Comparison of ENCODE assay signal across 8 cellular contexts in genomic region chr5:96963267-96963666, GRCh38. TPM values are rescaled to one million over a fixed set of nuclear protein-coding genes. Genes with fewer than 3 reads are reported as not detected.
A peak's percentile ranks its signal among the peaks of the same experiment; 100 is the strongest.
DNase-seq lines count a peak whose midpoint lies in the region; ATAC-seq and TF ChIP-seq lines count a peak whose summit lies in the region.
"Had no signal": no experiment of that assay in that cellular context is flagged by ENCODE, and none has a peak within 500 bp of the region (broad histone marks: within the 10 kb centered on the region; RNA-seq: fewer than 3 reads in every experiment).

No MANE protein-coding gene starts in this region.

- no peaks in the 10 kb centered on the region for H3K27me3 ChIP-seq in H9 (ENCODE audit: insufficient read depth, low read length)
- H3K27me3 ChIP-seq: ovary had no signal

- H3K4me1 Mint-ChIP-seq in natural killer cell, result peaks cover 61 to 70% of the 10 kb centered on the region in 2 donors
- peaks cover 9 to 12% of the 10 kb centered on the region in 2 experiments for H3K4me1 Mint-ChIP-seq in H9

- H3K79me1 ChIP-seq in H9 (ENCODE audit: insufficient read depth, low read depth, low read length, poor library complexity, severe bottlenecking), result no peaks in the 10 kb centered on the region

- H3K9me3 ChIP-seq in H9 (ENCODE audit: control insufficient read depth, low read depth, low read length), result no peaks in the 10 kb centered on the region
- H3K9me3 ChIP-seq: ovary had no signal

- no peak overlapping the region for H2BK120ac ChIP-seq in H9 (ENCODE audit: low read depth, low read length, poor library complexity, severe bottlenecking)

- no peak overlapping the region for H2BK5ac ChIP-seq in H9 (ENCODE audit: insufficient read length, low read length)

- no peak overlapping the region for H2BK12ac ChIP-seq in H9 (ENCODE audit: insufficient read length, low read depth, low read length)

- peak; percentile 71 for ATAC-seq in GM18511 (IDR thresholded peaks at IDR 0.05; ENCODE audit: unreplicated experiment)
- ATAC-seq in HG02588 (IDR thresholded peaks at IDR 0.05; ENCODE audit: unreplicated experiment), result peak; percentile 36
- peak; percentile 69 to 77 (median 70) for ATAC-seq in natural killer cell

- peak; percentile 87 for DNase-seq in OCI-M1 (lab: John Stamatoyannopoulos, UW)
- DNase-seq in dermis blood vessel endothelial cell, result peak; percentile 92
- DNase-seq in natural killer cell, result no peak
- DNase-seq in H9, result no peak
- no peak for DNase-seq in retina

- H4K5ac ChIP-seq in H9 (ENCODE audit: insufficient read length, low read depth, low read length), result no peak overlapping the region

- no peak overlapping the region for H2BK20ac ChIP-seq in H9 (ENCODE audit: low read depth, low read length, poor library complexity, severe bottlenecking)

- H3K4me2 ChIP-seq in H9 (ENCODE audit: insufficient read depth, insufficient read length, low read length), result no peak overlapping the region

- H4K8ac ChIP-seq in H9 (replicated peaks; ENCODE audit: insufficient read length, low read depth, low read length), result no peak overlapping the region

- H3K9ac ChIP-seq in H9 (ENCODE audit: extremely low read depth, insufficient read length, low read length), result no peak overlapping the region

- H3K14ac ChIP-seq in H9 (ENCODE audit: insufficient read depth, low read length), result no peak overlapping the region

- no peak overlapping the region for H2AFZ ChIP-seq in H9 (ENCODE audit: low read length)

- H3K23me2 ChIP-seq in H9 (ENCODE audit: insufficient read length, low read depth, low read length, poor library complexity, severe bottlenecking), result no peaks in the 10 kb centered on the region

- H3K4me1 ChIP-seq in H9 (ENCODE audit: insufficient read depth, low read length), result no peaks in the 10 kb centered on the region

- WGBS in H9 (ENCODE audit: extremely low coverage, insufficient read length, low lambda C conversion rate), result no CpG with 5 or more reads among the region's 3 CpGs

- H3K4me3 Mint-ChIP-seq in natural killer cell, result peak overlapping the region; percentile 76
- no peak overlapping the region for H3K4me3 Mint-ChIP-seq in H9

- no peak overlapping the region for H3K27ac ChIP-seq in H9 (ENCODE audit: insufficient read length, low read depth, low read length)
- H3K27ac ChIP-seq: ovary had no signal

- no peak overlapping the region for H2BK15ac ChIP-seq in H9 (ENCODE audit: low read depth, low read length)

- H3K36me3 Mint-ChIP-seq in natural killer cell (no peaks in the 10 kb centered on the region), H9 (ENCODE audit: insufficient read depth in 1 of 3, low read depth in 3 of 3) (no peaks in the 10 kb centered on the region)

- H3K27me3 Mint-ChIP-seq in natural killer cell (ENCODE audit: low read depth in 2 of 2) (no peaks in the 10 kb centered on the region), H9 (ENCODE audit: low read depth) (no peaks in the 10 kb centered on the region)

- no peak overlapping the region for H3K56ac ChIP-seq in H9 (ENCODE audit: insufficient read length, low read depth, low read length)

- no peaks in the 10 kb centered on the region for H3K79me2 ChIP-seq in H9 (ENCODE audit: insufficient read depth, low read length)

- no peak overlapping the region for H2AK5ac ChIP-seq in H9 (ENCODE audit: insufficient read length, low read length)

- no peaks in the 10 kb centered on the region for H4K20me1 ChIP-seq in H9 (ENCODE audit: control insufficient read depth, insufficient read depth, insufficient read length)

- H3T11ph ChIP-seq in H9 (ENCODE audit: low read length), result no peak overlapping the region

- H3K27ac Mint-ChIP-seq in natural killer cell (peak overlapping the region; percentile 85 to 94), H9 (no peak overlapping the region)

- H3K9me3 Mint-ChIP-seq in natural killer cell (no peaks in the 10 kb centered on the region), H9 (no peaks in the 10 kb centered on the region; a peak in 1 of 5 replicates)

- H4K91ac ChIP-seq in H9 (ENCODE audit: insufficient read length, low read depth, low read length), result no peak overlapping the region

- H3K23ac ChIP-seq in H9 (ENCODE audit: insufficient read length, low read depth, low read length), result no peak overlapping the region

- no peak overlapping the region for H3K18ac ChIP-seq in H9 (ENCODE audit: insufficient read length, low read depth, low read length)

- H3K4ac ChIP-seq in H9 (ENCODE audit: low read depth, low read length), result no peak overlapping the region

- no peak for TF ChIP-seq CTCF in natural killer cell (IDR thresholded peaks at IDR 0.05)
- TF ChIP-seq CTCF in H9 (conservative IDR thresholded peaks at IDR 0.05), result no peak

- intact Hi-C loops in natural killer cell (cut with micrococcal nuclease), result loop anchor here (2.0 kb wide), 2 partner anchors 28 to 78 kb away; no protein-coding TSS in a partner anchor

RNA-seq across cellular contexts. Expression of gene LNPEP, which starts 27.4 kb away (rescaled TPM):
- 48.3 and 57.9 TPM in 2 replicates for total RNA-seq in dermis blood vessel endothelial cell
- 100 to 1,000 TPM; 126 to 162 (median 135) TPM for total RNA-seq in natural killer cell
- 3.6 and 4.1 TPM in 2 replicates for total RNA-seq in H9 (2021)

Comparison
In these comparisons a context has a peak if more than half of its experiments do, and no peak if none do; other contexts are left out.
1. DNase-seq: peak in OCI-M1 (single experiment) and dermis blood vessel endothelial cell (single experiment); none in natural killer cell (single experiment), H9 (single experiment) and retina (single experiment).
2. H3K27ac Mint-ChIP-seq: peak in natural killer cell (2 of 2); none in H9 (0 of 3).
3. Peak in every context shown above with its lines, with median percentiles within 50 percentile points of each other: ATAC-seq.